In genomic region chr2:144334551-144334950, GRCh38 we compare ENCODE assay signal across 16 cellular contexts.
DNase-seq lines count a peak whose midpoint lies in the region; ATAC-seq, FAIRE-seq and TF ChIP-seq lines count a peak whose summit lies in the region.
"Had no signal": no experiment of that assay in that cellular context is flagged by ENCODE, and none has a peak within 500 bp of the region (broad histone marks: within the 10 kb centered on the region; RNA-seq: fewer than 3 reads in every experiment).

No MANE protein-coding gene starts in this region.

- H3K36me3 ChIP-seq in HepG2 (replicated peaks in 1 of 2; ENCODE audit: control insufficient read depth in 1 of 2, insufficient read depth in 2 of 2, low read length in 2 of 2): no peaks in the 10 kb centered on the region
- no peaks in the 10 kb centered on the region for H3K36me3 ChIP-seq in right lobe of liver
- no peaks in the 10 kb centered on the region for H3K36me3 ChIP-seq in thyroid gland
- H3K36me3 ChIP-seq: HAP-1 had no signal

- H3K4me1 ChIP-seq in HepG2 (ENCODE audit: insufficient read depth, low read length) (peaks cover 23% of the 10 kb centered on the region), right lobe of liver (no peaks in the 10 kb centered on the region), thyroid gland (peaks cover 0 to 4% of the 10 kb centered on the region in 2 donors)

- in situ Hi-C loops in HepG2 (cut with HindIII; ENCODE audit: extremely low pct_ligation_motif_present, low pct_unique_long_range_greater_than_20kb): no loop called here

- no peak overlapping the region for H3K4me2 ChIP-seq in HepG2 (ENCODE audit: low read depth, low read length)

- H3K4me3 ChIP-seq in HepG2 (replicated peaks in 1 of 3; ENCODE audit: insufficient read depth in 1 of 3, low read depth in 2 of 3, low read length in 3 of 3) (no peak overlapping the region), right lobe of liver (no peak overlapping the region), epithelial cell of proximal tubule (ENCODE audit: low read depth, low read length) (no peak overlapping the region), thyroid gland (replicated peaks in 1 of 3) (no peak overlapping the region)
- H3K4me3 ChIP-seq: GM23338, HAP-1 had no signal

- no peak for FAIRE-seq in HepG2 (lab: Jason Lieb, UNC)
- FAIRE-seq: HTR-8/SVneo had no signal

- no TSS peak for BruUV-seq in HepG2 (replicated peaks; lab: Mats Ljungman, UMichigan)

- no peak overlapping the region for H3K9ac ChIP-seq in HepG2 (ENCODE audit: insufficient read depth, low read depth, low read length)

- CTCF ChIA-PET in HepG2 (lab: Yijun Ruan, JAX; ENCODE audit: low intra/inter-chr PET ratio, low total read pairs): no interaction called here

- TF ChIP-seq CTCF in HepG2 (CRISPR knock-in tag; IDR thresholded peaks at IDR 0.05) (no peak), right lobe of liver (IDR thresholded peaks at IDR 0.05) (no peak), epithelial cell of proximal tubule (conservative IDR thresholded peaks at IDR 0.05; ENCODE audit: low read depth, low read length) (no peak), thyroid gland (IDR thresholded peaks at IDR 0.05) (no peak)

- no peak for TF ChIP-seq POLR2A in HepG2 (IDR thresholded peaks at IDR 0.05; ENCODE audit: insufficient read depth in 1 of 2, low read depth in 2 of 2, low read length in 2 of 2)
- TF ChIP-seq POLR2A in right lobe of liver (IDR thresholded peaks at IDR 0.05): no peak
- no peak for TF ChIP-seq POLR2A in thyroid gland (IDR thresholded peaks at IDR 0.05)

- POLR2A ChIA-PET in HepG2 (lab: Yijun Ruan, JAX): no interaction called here

- intact Hi-C loops in HepG2 (cut with micrococcal nuclease; ENCODE audit: unreplicated experiment) (no loop called here), right lobe of liver (cut with DNase I) (no loop called here), thyroid gland (cut with DNase I) (loop anchor here (10.0 kb wide), 1 partner anchor 180 kb away; no protein-coding TSS in a partner anchor)

- TF ChIP-seq EP300 in HepG2 (IDR thresholded peaks at IDR 0.05; ENCODE audit: low read depth in 2 of 2, low read length in 2 of 2) (no peak), HepG2 (CRISPR knock-in tag; IDR thresholded peaks at IDR 0.05; ENCODE audit: borderline replicate concordance) (no peak)

- no peak for TF ChIP-seq RAD21 in HepG2 (CRISPR knock-in tag; IDR thresholded peaks at IDR 0.05)

- H2AFZ ChIP-seq in HepG2 (ENCODE audit: low read length): no peak overlapping the region
- H2AFZ ChIP-seq: GM23338 had no signal

- no peak overlapping the region for H3K27ac ChIP-seq in HepG2 (ENCODE audit: extremely low read length, insufficient read depth, low read length)
- no peak overlapping the region for H3K27ac ChIP-seq in right lobe of liver
- H3K27ac ChIP-seq in thyroid gland: no peak overlapping the region
- H3K27ac ChIP-seq: 22Rv1 had no signal

- ATAC-seq in HepG2: no peak
- ATAC-seq in right lobe of liver: no peak
- no peak for ATAC-seq in GM19397 (IDR thresholded peaks at IDR 0.05; ENCODE audit: unreplicated experiment)
- ATAC-seq: GM23338 had no signal

- no peaks in the 10 kb centered on the region for H4K20me1 ChIP-seq in HepG2 (ENCODE audit: insufficient read depth, low read length)

- H3K27me3 ChIP-seq in HepG2 (ENCODE audit: control insufficient read depth in 1 of 2, insufficient read depth in 2 of 2, low read length in 2 of 2) (peaks cover 0 to 7% of the 10 kb centered on the region in 2 experiments; a peak in 1 of 5 replicates), right lobe of liver (no peaks in the 10 kb centered on the region), thyroid gland (no peaks in the 10 kb centered on the region)

- H3K79me2 ChIP-seq in HepG2 (ENCODE audit: insufficient read depth, low read length): no peaks in the 10 kb centered on the region

- DNase-seq in HepG2 (ENCODE audit: low spot score) (no peak), right lobe of liver (no peak), epithelial cell of proximal tubule (ENCODE audit: low read depth) (peak; percentile 87), kidney tubule cell (ENCODE audit: low spot score) (peak; percentile 72), thyroid gland (peak; percentile 26 to 48), RPMI8226 (no peak)
- no peak for DNase-seq in stimulated activated CD4-positive, alpha-beta T cell treated with anti-CD3 and anti-CD28 coated beads, Interleukin-15, amount 100 ng/mL, for 24 hours
- DNase-seq: Caco-2; CD8-positive, alpha-beta memory T cell; DMS53; GF-D8 had no signal

- H3K9me3 ChIP-seq in HepG2 (ENCODE audit: low read length) (no peaks in the 10 kb centered on the region), right lobe of liver (no peaks in the 10 kb centered on the region), thyroid gland (no peaks in the 10 kb centered on the region)
- H3K9me3 ChIP-seq: Caco-2 had no signal

- WGBS in HepG2 (ENCODE audit: low lambda C conversion rate): 27% methylated on average over 4 of the region's 4 CpGs
- 42% methylated on average over 4 of the region's 4 CpGs for WGBS in right lobe of liver (ENCODE audit: insufficient coverage, low coverage, low lambda C conversion rate, missing lambda C conversion rate)
- 47 to 55% methylated on average over 4 of the region's 4 CpGs for WGBS in thyroid gland, 2 donors

TF ChIP-seq in HepG2, 621 proteins besides CTCF, POLR2A, EP300 and RAD21:
- no peak for TF ChIP-seq ZNF672 (CRISPR knock-in tag; IDR thresholded peaks at IDR 0.05)
- no peak for TF ChIP-seq SNAPC4 (CRISPR knock-in tag; IDR thresholded peaks at IDR 0.05)
- TF ChIP-seq ZNF639 (CRISPR knock-in tag; conservative IDR thresholded peaks at IDR 0.05): no peak
- peak; percentile 76 for TF ChIP-seq CEBPB (IDR thresholded peaks at IDR 0.05; ENCODE audit: borderline replicate concordance, low read depth, low read length)
- TF ChIP-seq ZNF460 (CRISPR knock-in tag; IDR thresholded peaks at IDR 0.05; ENCODE audit: borderline replicate concordance): no peak
- TF ChIP-seq CCAR2 (optimal IDR thresholded peaks at IDR 0.05; ENCODE audit: low read depth, low read length): no peak
- TF ChIP-seq ZNF350 (CRISPR knock-in tag; IDR thresholded peaks at IDR 0.05; ENCODE audit: borderline replicate concordance, low read depth): no peak
- TF ChIP-seq HMGXB4 (CRISPR knock-in tag; IDR thresholded peaks at IDR 0.05; ENCODE audit: borderline replicate concordance in 1 of 2, low read depth in 1 of 2): no peak
- TF ChIP-seq CEBPG (CRISPR knock-in tag; IDR thresholded peaks at IDR 0.05): peak; percentile 25; the same call in 1 of the 2 replicates
TF ChIP-seq in HepG2: peak in this region for 2.

Comparison
In these comparisons a context has a peak if more than half of its experiments do, and no peak if none do; other contexts are left out.
1. DNase-seq: peak in epithelial cell of proximal tubule (single experiment), kidney tubule cell (single experiment) and thyroid gland (2 of 2); none in HepG2 (single experiment), right lobe of liver (0 of 3), RPMI8226 (single experiment) and stimulated activated CD4-positive, alpha-beta T cell treated with anti-CD3 and anti-CD28 coated beads, Interleukin-15, amount 100 ng/mL, for 24 hours (single experiment).